In genomic region chr15:43514241-43515057, GRCh38 we compare ENCODE assay signal across 1 cellular context.
TF ChIP-seq lines count a peak whose summit lies in the region.

No MANE protein-coding gene starts in this region.

TF ChIP-seq in K562, 482 proteins besides CTCF, POLR2A, EP300 and RAD21 (continued from another document and continues in another):
- TF ChIP-seq HINFP (tag; conservative IDR thresholded peaks at IDR 0.05; ENCODE audit: low read depth) (peak; percentile 98), ZNF507 (tag; conservative IDR thresholded peaks at IDR 0.05) (no peak), MAFG (tag; conservative IDR thresholded peaks at IDR 0.05) (no peak), SETDB1 (IDR thresholded peaks at IDR 0.05; ENCODE audit: low read length) (no peak), CBFA2T3 (IDR thresholded peaks at IDR 0.05) (peak; percentile 53), XRCC4 (IDR thresholded peaks at IDR 0.05; ENCODE audit: extremely low read depth, insufficient read depth, insufficient read length) (no peak), JUND (IDR thresholded peaks at IDR 0.05; ENCODE audit: borderline replicate concordance, low read depth, low read length) (peak; percentile 36; the same call in 1 of the 2 replicates), JUND (tag; IDR thresholded peaks at IDR 0.05; ENCODE audit: borderline replicate concordance, low read depth, low read length) (peak; percentile 40; the same call in 2 of the 3 replicates), CBFA2T2 (conservative IDR thresholded peaks at IDR 0.05) (no peak; the same call in 1 of the 2 replicates), KDM4B (IDR thresholded peaks at IDR 0.05; ENCODE audit: borderline replicate concordance in 2 of 2, low read depth in 1 of 2) (no peak), ZNF668 (CRISPR knock-in tag; IDR thresholded peaks at IDR 0.05) (no peak), ZNF512 (tag; IDR thresholded peaks at IDR 0.05) (no peak), ZKSCAN3 (CRISPR knock-in tag; IDR thresholded peaks at IDR 0.05) (no peak), NR2C2 (CRISPR knock-in tag; IDR thresholded peaks at IDR 0.05) (no peak), NR2C2 (tag; IDR thresholded peaks at IDR 0.05) (no peak), SRSF3 (IDR thresholded peaks at IDR 0.05; ENCODE audit: insufficient read depth, low read length) (no peak), NFE2 (IDR thresholded peaks at IDR 0.05; ENCODE audit: low read depth) (no peak), IRF9 (tag; IDR thresholded peaks at IDR 0.05) (no peak), ZMIZ1 (IDR thresholded peaks at IDR 0.05; ENCODE audit: low read depth in 2 of 2, low read length in 2 of 2) (no peak), SRSF1 (IDR thresholded peaks at IDR 0.05; ENCODE audit: low read depth, low read length) (no peak), MTF1 (CRISPR knock-in tag; IDR thresholded peaks at IDR 0.05; ENCODE audit: borderline replicate concordance) (no peak), NR2F6 (CRISPR knock-in tag; IDR thresholded peaks at IDR 0.05) (no peak), DNMT1 (IDR thresholded peaks at IDR 0.05) (no peak), XRCC3 (IDR thresholded peaks at IDR 0.05) (no peak), LARP7 (IDR thresholded peaks at IDR 0.05) (no peak), MXD1 (CRISPR knock-in tag; IDR thresholded peaks at IDR 0.05; ENCODE audit: borderline replicate concordance, poor library complexity, severe bottlenecking) (no peak), ZNF316 (IDR thresholded peaks at IDR 0.05) (no peak), PCBP1 (IDR thresholded peaks at IDR 0.05; ENCODE audit: low read depth, low read length, poor library complexity, severe bottlenecking) (no peak), POLR2G (IDR thresholded peaks at IDR 0.05; ENCODE audit: low read depth, low read length) (no peak), ZNF282 (CRISPR knock-in tag; IDR thresholded peaks at IDR 0.05) (no peak), NFRKB (IDR thresholded peaks at IDR 0.05; ENCODE audit: low read depth) (no peak), BDP1 (IDR thresholded peaks at IDR 0.05; ENCODE audit: insufficient read depth, insufficient read length) (no peak), TRIM24 (IDR thresholded peaks at IDR 0.05) (no peak), NCOA6 (IDR thresholded peaks at IDR 0.05) (no peak), DACH1 (IDR thresholded peaks at IDR 0.05; ENCODE audit: partially characterized antibody) (peak; percentile 79), TCF3 (CRISPR knock-in tag; IDR thresholded peaks at IDR 0.05) (peak; percentile 68), KLF10 (CRISPR knock-in tag; IDR thresholded peaks at IDR 0.05) (no peak), SNRNP70 (optimal IDR thresholded peaks at IDR 0.05; ENCODE audit: low read depth, low read length) (no peak), TAL1 (IDR thresholded peaks at IDR 0.05) (no peak), MAZ (CRISPR knock-in tag; conservative IDR thresholded peaks at IDR 0.05 in 1 of 2, IDR thresholded peaks at IDR 0.05 in 1 of 2) (peak in 1 of 2 experiments; percentile 90; a peak in 2 of 4 replicates), DLX4 (CRISPR knock-in tag; IDR thresholded peaks at IDR 0.05) (no peak), NRF1 (conservative IDR thresholded peaks at IDR 0.05 in 1 of 2, IDR thresholded peaks at IDR 0.05 in 1 of 2) (peak; percentile 38 to 45; a peak in 3 of 4 replicates), ZNF561 (CRISPR knock-in tag; conservative IDR thresholded peaks at IDR 0.05) (no peak), ZNF444 (CRISPR knock-in tag; IDR thresholded peaks at IDR 0.05) (no peak), C11orf30 (IDR thresholded peaks at IDR 0.05; ENCODE audit: low read depth) (no peak), MTA2 (IDR thresholded peaks at IDR 0.05; ENCODE audit: low read depth) (no peak), SIX5 (IDR thresholded peaks at IDR 0.05; ENCODE audit: borderline replicate concordance in 1 of 2, insufficient read depth in 1 of 2, low read depth in 1 of 2, low read length in 2 of 2) (no peak), ELK1 (CRISPR knock-in tag; IDR thresholded peaks at IDR 0.05) (no peak), FOSL1 (tag; conservative IDR thresholded peaks at IDR 0.05) (no peak), TEAD1 (CRISPR knock-in tag; IDR thresholded peaks at IDR 0.05) (no peak), SMAD1 (IDR thresholded peaks at IDR 0.05; ENCODE audit: low read depth, low read length, partially characterized antibody) (no peak), ZNF778 (CRISPR knock-in tag; IDR thresholded peaks at IDR 0.05) (no peak), TOE1 (IDR thresholded peaks at IDR 0.05; ENCODE audit: borderline replicate concordance) (no peak), TOE1 (CRISPR knock-in tag; IDR thresholded peaks at IDR 0.05; ENCODE audit: borderline replicate concordance, low read depth) (no peak), HDAC3 (IDR thresholded peaks at IDR 0.05; ENCODE audit: borderline replicate concordance, partially characterized antibody) (no peak), ZNF224 (CRISPR knock-in tag; IDR thresholded peaks at IDR 0.05) (no peak), NKRF (IDR thresholded peaks at IDR 0.05; ENCODE audit: borderline replicate concordance) (no peak), PHTF2 (CRISPR knock-in tag; IDR thresholded peaks at IDR 0.05) (no peak), ZNF511 (CRISPR knock-in tag; IDR thresholded peaks at IDR 0.05) (no peak), MYNN (IDR thresholded peaks at IDR 0.05) (no peak), MYNN (CRISPR knock-in tag; IDR thresholded peaks at IDR 0.05) (no peak), BRF2 (IDR thresholded peaks at IDR 0.05; ENCODE audit: borderline replicate concordance, insufficient read depth, insufficient read length) (no peak), ARID3A (IDR thresholded peaks at IDR 0.05; ENCODE audit: borderline replicate concordance, low read depth, low read length) (peak; percentile 9; the same call in 1 of the 2 replicates), ZNF217 (CRISPR knock-in tag; IDR thresholded peaks at IDR 0.05) (no peak), ZSCAN32 (CRISPR knock-in tag; IDR thresholded peaks at IDR 0.05) (no peak)
